In genomic region chr10:29962451-29962850, GRCh38 we compare ENCODE assay signal across 17 cellular contexts.
"Had no signal": no experiment of that assay in that cellular context is flagged by ENCODE, and none has a peak within 500 bp of the region (broad histone marks: within the 10 kb centered on the region; RNA-seq: fewer than 3 reads in every experiment).

No MANE protein-coding gene starts in this region.

- H3K36me3 Mint-ChIP-seq: naive thymus-derived CD4-positive, alpha-beta T cell had no signal

- H3K9me3 ChIP-seq: heart left ventricle, ovary, right atrium auricular region, stomach, thoracic aorta, transverse colon had no signal

- H3K4me3 Mint-ChIP-seq: naive thymus-derived CD4-positive, alpha-beta T cell had no signal

- H3K4me1 ChIP-seq: stomach, transverse colon had no signal

- H3K36me3 ChIP-seq: heart left ventricle, ovary, right atrium auricular region, stomach, thoracic aorta, transverse colon had no signal

- H3K4me1 Mint-ChIP-seq: naive thymus-derived CD4-positive, alpha-beta T cell had no signal

- H3K27ac Mint-ChIP-seq: naive thymus-derived CD4-positive, alpha-beta T cell had no signal

- H3K27me3 ChIP-seq: heart left ventricle, ovary, right atrium auricular region, stomach, transverse colon had no signal

- H3K27ac ChIP-seq: coronary artery, heart left ventricle, ovary, right atrium auricular region, stomach, thoracic aorta, transverse colon had no signal

- H3K9me3 Mint-ChIP-seq: naive thymus-derived CD4-positive, alpha-beta T cell had no signal

- DNase-seq: effector CD4-positive, alpha-beta T cell; heart left ventricle; hippocampal formation; kidney glomerular epithelial cell; mesendoderm; naive thymus-derived CD4-positive, alpha-beta T cell; nucleus accumbens; ovary; small intestine; stimulated activated CD4-positive, alpha-beta T cell treated with anti-CD3 and anti-CD28 coated beads, Interleukin-12 subunit alpha, Interleukin-12 subunit beta, amount 100 ng/mL, for 4 hours; stimulated activated naive CD4-positive, alpha-beta T cell; stomach; substantia nigra; transverse colon had no signal

- H3K4me3 ChIP-seq: coronary artery, heart left ventricle, ovary, right atrium auricular region, stomach, thoracic aorta, transverse colon had no signal
